Comparison of ENCODE assay signal across 19 cellular contexts in genomic region chr5:10445352-10445751, GRCh38. TPM values are rescaled to one million over a fixed set of nuclear protein-coding genes. Genes with fewer than 3 reads are reported as not detected.
DNase-seq lines count a peak whose midpoint lies in the region; ATAC-seq and TF ChIP-seq lines count a peak whose summit lies in the region.
"Had no signal": no experiment of that assay in that cellular context is flagged by ENCODE, and none has a peak within 500 bp of the region (broad histone marks: within the 10 kb centered on the region; RNA-seq: fewer than 3 reads in every experiment).

No MANE protein-coding gene starts in this region.

- H3K9me3 Mint-ChIP-seq in activated naive CD4-positive, alpha-beta T cell treated with anti-CD3 and anti-CD28 coated beads, Interleukin-2, amount 10 ng/mL, durations not matched to agents 7 days and 5 days = peaks cover 16% of the 10 kb centered on the region
- peaks cover 6% of the 10 kb centered on the region for H3K9me3 Mint-ChIP-seq in activated T-helper 1 cell treated with anti-CD3 and anti-CD28 coated beads, Interleukin-12 subunit alpha, Interleukin-12 subunit beta, Interleukin-2, Interleukin-4 antibody, amounts not matched to agents 30 ng/mL and 10 ng/mL and 1 ng/mL, durations not matched to agents 14 hours and 24 hours and 36 hours
- no peaks in the 10 kb centered on the region for H3K9me3 Mint-ChIP-seq in stimulated activated effector memory CD8-positive, alpha-beta T cell treated with anti-CD3 and anti-CD28 coated beads, Interleukin-12 subunit alpha, Interleukin-12 subunit beta, amount 100 ng/mL, for 72 hours
- H3K9me3 Mint-ChIP-seq: WTC11 had no signal

- CTCF ChIA-PET in activated naive CD4-positive, alpha-beta T cell treated with anti-CD3 and anti-CD28 coated beads, Interleukin-2, amount 10 ng/mL, durations not matched to agents 7 days and 5 days (lab: Charles Lee) = interaction anchor here (1.7 kb wide), 2 partner anchors 161 to 182 kb away, joined by 4 to 10 read pairs; no protein-coding TSS in a partner anchor

- DNase-seq in activated naive CD4-positive, alpha-beta T cell treated with anti-CD3 and anti-CD28 coated beads, Interleukin-2, amount 10 ng/mL, durations not matched to agents 7 days and 5 days = peak; percentile 43
- DNase-seq in activated naive CD4-positive, alpha-beta T cell treated with anti-CD3 and anti-CD28 coated beads, Interleukin-2, amount 50 U/mL, for 16 hours = no peak
- DNase-seq in NOMO-1 (lab: John Stamatoyannopoulos, UW; ENCODE audit: unreplicated experiment in 2 of 2) (peak; percentile 52 to 80), heart right ventricle (no peak), NCI-H82 (lab: John Stamatoyannopoulos, UW) (no peak), DMS53 treated with DMSO at 0.1 percent for 48 hours (lab: John Stamatoyannopoulos, UW; ENCODE audit: unreplicated experiment) (no peak)
- peak; percentile 21 for DNase-seq in activated T-helper 1 cell treated with anti-CD3 and anti-CD28 coated beads, Interleukin-12 subunit alpha, Interleukin-12 subunit beta, Interleukin-2, Interleukin-4 antibody, amounts not matched to agents 30 ng/mL and 10 ng/mL and 1 ng/mL, durations not matched to agents 14 hours and 24 hours and 36 hours (ENCODE audit: low spot score)
- no peak for DNase-seq in stimulated activated effector memory CD8-positive, alpha-beta T cell treated with anti-CD3 and anti-CD28 coated beads, Interleukin-12 subunit alpha, Interleukin-12 subunit beta, amount 100 ng/mL, for 72 hours (ENCODE audit: low spot score in 2 of 2)
- DNase-seq: activated effector memory CD4-positive, alpha-beta T cell treated with anti-CD3 and anti-CD28 coated beads, Interleukin-2, amount 50 U/mL, for 16 hours; left cardiac atrium; NCI-H2081; NCI-H748 treated with DMSO at 0.1 percent for 48 hours; retina; stimulated activated CD4-positive, alpha-beta T cell treated with anti-CD3 and anti-CD28 coated beads, Interleukin-2, amount 100 ng/mL, for 24 hours; uterus had no signal

- H3K27ac Mint-ChIP-seq in activated naive CD4-positive, alpha-beta T cell treated with anti-CD3 and anti-CD28 coated beads, Interleukin-2, amount 10 ng/mL, durations not matched to agents 7 days and 5 days = peak overlapping the region; percentile 58
- H3K27ac Mint-ChIP-seq in activated T-helper 1 cell treated with anti-CD3 and anti-CD28 coated beads, Interleukin-12 subunit alpha, Interleukin-12 subunit beta, Interleukin-2, Interleukin-4 antibody, amounts not matched to agents 30 ng/mL and 10 ng/mL and 1 ng/mL, durations not matched to agents 14 hours and 24 hours and 36 hours = peak overlapping the region; percentile 9
- peak overlapping the region; percentile 33 for H3K27ac Mint-ChIP-seq in stimulated activated effector memory CD8-positive, alpha-beta T cell treated with anti-CD3 and anti-CD28 coated beads, Interleukin-12 subunit alpha, Interleukin-12 subunit beta, amount 100 ng/mL, for 72 hours
- H3K27ac Mint-ChIP-seq: WTC11 had no signal

- H3K9me3 ChIP-seq in heart right ventricle = no peaks in the 10 kb centered on the region
- H3K9me3 ChIP-seq: SJSA1, uterus had no signal

- TF ChIP-seq CTCF in heart right ventricle (IDR thresholded peaks at IDR 0.05) = no peak

- H3K4me3 ChIP-seq in heart right ventricle = no peak overlapping the region
- H3K4me3 ChIP-seq: cardiac muscle cell, SJSA1, uterus had no signal

- H3K36me3 ChIP-seq in heart right ventricle = no peaks in the 10 kb centered on the region
- H3K36me3 ChIP-seq: cardiac muscle cell, SJSA1, uterus had no signal

- H3K27me3 Mint-ChIP-seq in activated naive CD4-positive, alpha-beta T cell treated with anti-CD3 and anti-CD28 coated beads, Interleukin-2, amount 10 ng/mL, durations not matched to agents 7 days and 5 days = peaks cover 13% of the 10 kb centered on the region
- H3K27me3 Mint-ChIP-seq in activated T-helper 1 cell treated with anti-CD3 and anti-CD28 coated beads, Interleukin-12 subunit alpha, Interleukin-12 subunit beta, Interleukin-2, Interleukin-4 antibody, amounts not matched to agents 30 ng/mL and 10 ng/mL and 1 ng/mL, durations not matched to agents 14 hours and 24 hours and 36 hours (ENCODE audit: insufficient read depth) = peaks cover 2% of the 10 kb centered on the region

- peaks cover 63% of the 10 kb centered on the region for H3K4me1 Mint-ChIP-seq in activated naive CD4-positive, alpha-beta T cell treated with anti-CD3 and anti-CD28 coated beads, Interleukin-2, amount 10 ng/mL, durations not matched to agents 7 days and 5 days
- H3K4me1 Mint-ChIP-seq in activated T-helper 1 cell treated with anti-CD3 and anti-CD28 coated beads, Interleukin-12 subunit alpha, Interleukin-12 subunit beta, Interleukin-2, Interleukin-4 antibody, amounts not matched to agents 30 ng/mL and 10 ng/mL and 1 ng/mL, durations not matched to agents 14 hours and 24 hours and 36 hours (ENCODE audit: low read depth) = peaks cover 43% of the 10 kb centered on the region
- peaks cover 52% of the 10 kb centered on the region for H3K4me1 Mint-ChIP-seq in stimulated activated effector memory CD8-positive, alpha-beta T cell treated with anti-CD3 and anti-CD28 coated beads, Interleukin-12 subunit alpha, Interleukin-12 subunit beta, amount 100 ng/mL, for 72 hours

- peak overlapping the region in 1 of 10 donors; percentile 56 for H3K27ac ChIP-seq in heart right ventricle
- H3K27ac ChIP-seq: cardiac muscle cell, epithelial cell of prostate, SJSA1, uterus had no signal

- 67 to 69% methylated on average over 8 of the region's 8 CpGs for WGBS in heart right ventricle, 2 donors

- H3K4me1 ChIP-seq in heart right ventricle = peaks cover 0 to 68% (median 30%) of the 10 kb centered on the region in 9 donors

- intact Hi-C loops in activated T-helper 1 cell treated with anti-CD3 and anti-CD28 coated beads, Interleukin-12 subunit alpha, Interleukin-12 subunit beta, Interleukin-2, Interleukin-4 antibody, amounts not matched to agents 30 ng/mL and 10 ng/mL and 1 ng/mL, durations not matched to agents 14 hours and 24 hours and 36 hours (cut with micrococcal nuclease) = no loop called here
- intact Hi-C loops in heart right ventricle (cut with DNase I) = no loop called here

- H3K36me3 Mint-ChIP-seq in activated naive CD4-positive, alpha-beta T cell treated with anti-CD3 and anti-CD28 coated beads, Interleukin-2, amount 10 ng/mL, durations not matched to agents 7 days and 5 days = peaks cover 34% of the 10 kb centered on the region
- H3K36me3 Mint-ChIP-seq in activated T-helper 1 cell treated with anti-CD3 and anti-CD28 coated beads, Interleukin-12 subunit alpha, Interleukin-12 subunit beta, Interleukin-2, Interleukin-4 antibody, amounts not matched to agents 30 ng/mL and 10 ng/mL and 1 ng/mL, durations not matched to agents 14 hours and 24 hours and 36 hours (ENCODE audit: low read depth) = peaks cover 13% of the 10 kb centered on the region
- peaks cover 7% of the 10 kb centered on the region for H3K36me3 Mint-ChIP-seq in stimulated activated effector memory CD8-positive, alpha-beta T cell treated with anti-CD3 and anti-CD28 coated beads, Interleukin-12 subunit alpha, Interleukin-12 subunit beta, amount 100 ng/mL, for 72 hours
- H3K36me3 Mint-ChIP-seq: WTC11 had no signal

- no peak for ATAC-seq in stimulated activated effector memory CD8-positive, alpha-beta T cell treated with anti-CD3 and anti-CD28 coated beads, Interleukin-12 subunit alpha, Interleukin-12 subunit beta, amount 100 ng/mL, for 72 hours
- ATAC-seq in heart right ventricle = no peak
- ATAC-seq: left cardiac atrium, WTC11 had no signal

- peak overlapping the region; percentile 16 for H3K4me3 Mint-ChIP-seq in activated naive CD4-positive, alpha-beta T cell treated with anti-CD3 and anti-CD28 coated beads, Interleukin-2, amount 10 ng/mL, durations not matched to agents 7 days and 5 days
- peak overlapping the region; percentile 28 for H3K4me3 Mint-ChIP-seq in activated T-helper 1 cell treated with anti-CD3 and anti-CD28 coated beads, Interleukin-12 subunit alpha, Interleukin-12 subunit beta, Interleukin-2, Interleukin-4 antibody, amounts not matched to agents 30 ng/mL and 10 ng/mL and 1 ng/mL, durations not matched to agents 14 hours and 24 hours and 36 hours
- H3K4me3 Mint-ChIP-seq in stimulated activated effector memory CD8-positive, alpha-beta T cell treated with anti-CD3 and anti-CD28 coated beads, Interleukin-12 subunit alpha, Interleukin-12 subunit beta, amount 100 ng/mL, for 72 hours = peak overlapping the region; percentile 40
- H3K4me3 Mint-ChIP-seq: WTC11 had no signal

- no peaks in the 10 kb centered on the region for H3K27me3 ChIP-seq in heart right ventricle
- H3K27me3 ChIP-seq: SJSA1, uterus had no signal

RNA-seq across cellular contexts. Expression of gene ROPN1L, which starts 3.7 kb away (rescaled TPM):
- 0.16 and 0.20 TPM in 2 replicates for total RNA-seq in activated T-helper 1 cell treated with anti-CD3 and anti-CD28 coated beads, Interleukin-12 subunit alpha, Interleukin-12 subunit beta, Interleukin-2, Interleukin-4 antibody, amounts not matched to agents 30 ng/mL and 10 ng/mL and 1 ng/mL, durations not matched to agents 14 hours and 24 hours and 36 hours
- total RNA-seq in heart right ventricle = under 1 TPM in 8 of 10 donors, not detected in 2; 0.28 to 0.83 (median 0.32) TPM
- polyA plus RNA-seq in heart right ventricle = under 1 TPM; 0.17 to 0.29 TPM
- total RNA-seq: WTC11 had no signal

Comparison
In these comparisons a context has a peak if more than half of its experiments do, and no peak if none do; other contexts are left out.
1. DNase-seq: peak in activated naive CD4-positive, alpha-beta T cell treated with anti-CD3 and anti-CD28 coated beads, Interleukin-2, amount 10 ng/mL, durations not matched to agents 7 days and 5 days (single experiment), NOMO-1 (2 of 2) and activated T-helper 1 cell treated with anti-CD3 and anti-CD28 coated beads, Interleukin-12 subunit alpha, Interleukin-12 subunit beta, Interleukin-2, Interleukin-4 antibody, amounts not matched to agents 30 ng/mL and 10 ng/mL and 1 ng/mL, durations not matched to agents 14 hours and 24 hours and 36 hours (single experiment); none in activated naive CD4-positive, alpha-beta T cell treated with anti-CD3 and anti-CD28 coated beads, Interleukin-2, amount 50 U/mL, for 16 hours (single experiment), stimulated activated effector memory CD8-positive, alpha-beta T cell treated with anti-CD3 and anti-CD28 coated beads, Interleukin-12 subunit alpha, Interleukin-12 subunit beta, amount 100 ng/mL, for 72 hours (0 of 2), heart right ventricle (0 of 2), NCI-H82 (single experiment) and DMS53 treated with DMSO at 0.1 percent for 48 hours (single experiment).
2. Peak in every context shown above with its lines, with median percentiles within 50 percentile points of each other: H3K27ac Mint-ChIP-seq and H3K4me3 Mint-ChIP-seq.